Comparison of ENCODE assay signal across 15 cellular contexts in genomic region chr1:197725044-197725443, GRCh38. TPM values are rescaled to one million over a fixed set of nuclear protein-coding genes. Genes with fewer than 3 reads are reported as not detected.
DNase-seq lines count a peak whose midpoint lies in the region; ATAC-seq, FAIRE-seq and TF ChIP-seq lines count a peak whose summit lies in the region.
"Had no signal": no experiment of that assay in that cellular context is flagged by ENCODE, and none has a peak within 500 bp of the region (broad histone marks: within the 10 kb centered on the region; RNA-seq: fewer than 3 reads in every experiment).

No MANE protein-coding gene starts in this region.

- H3K79me1 ChIP-seq in mesenchymal stem cell (replicated peaks; ENCODE audit: low read length, poor library complexity, severe bottlenecking), result peaks cover 8% of the 10 kb centered on the region

- POLR2A ChIA-PET in GM12878 (lab: Charles Lee), result no interaction called here

- WGBS in GM12878 (ENCODE audit: insufficient coverage, insufficient replicate concordance, low lambda C conversion rate, missing lambda C conversion rate), result 57% methylated on average over 1 of the region's 1 CpG
- no CpG with 5 or more reads among the region's 1 CpG for WGBS in mesenchymal stem cell

- H3K27me3 ChIP-seq in GM12878 (replicated peaks in 1 of 2; ENCODE audit: control insufficient read depth in 2 of 2, insufficient read depth in 2 of 2, low read length in 1 of 2) (no peaks in the 10 kb centered on the region), mesenchymal stem cell (ENCODE audit: control insufficient read depth in 1 of 2, insufficient read depth in 1 of 2, low read length in 2 of 2) (no peaks in the 10 kb centered on the region)
- H3K27me3 ChIP-seq: body of pancreas, upper lobe of right lung had no signal

- no peak for TF ChIP-seq RAD21 in GM12878 (IDR thresholded peaks at IDR 0.05; ENCODE audit: insufficient read depth, low read depth, low read length)

- BruUV-seq in GM12878 (replicated peaks; lab: Mats Ljungman, UMichigan), result no TSS peak

- H2BK12ac ChIP-seq in mesenchymal stem cell (ENCODE audit: low read length in 2 of 2), result no peak overlapping the region

- no peak for TF ChIP-seq EP300 in GM12878 (IDR thresholded peaks at IDR 0.05; ENCODE audit: borderline replicate concordance in 1 of 2, control insufficient read depth in 1 of 2, low read depth in 2 of 2, low read length in 2 of 2)

- no peak overlapping the region for H3K23ac ChIP-seq in mesenchymal stem cell (ENCODE audit: low read length in 2 of 2)

- H3K79me2 ChIP-seq in GM12878 (ENCODE audit: control insufficient read depth, insufficient read depth, low read length), result no peaks in the 10 kb centered on the region

- no peaks in the 10 kb centered on the region for H4K20me1 ChIP-seq in GM12878 (ENCODE audit: control insufficient read depth, insufficient read depth)

- no peak for ATAC-seq in GM12878
- ATAC-seq: body of pancreas; natural killer cell treated with Interleukin-12 subunit alpha and Interleukin-12 subunit beta and Interleukin-15 and Interleukin-18, amount 100 ng/mL, for 72 hours; upper lobe of right lung had no signal

- no peak for FAIRE-seq in GM12878 (lab: Jason Lieb, UNC)
- FAIRE-seq: G401.6 had no signal

- TF ChIP-seq CTCF in GM12878 (IDR thresholded peaks at IDR 0.05 in 2 of 3, conservative IDR thresholded peaks at IDR 0.05 in 1 of 3; ENCODE audit: control insufficient read depth in 2 of 3, extremely low read depth in 1 of 3, insufficient read depth in 1 of 3, low read depth in 3 of 3, low read length in 3 of 3), result no peak

- intact Hi-C loops in GM12878 (cut with micrococcal nuclease; ENCODE audit: unreplicated experiment), result no loop called here

- H3K18ac ChIP-seq in mesenchymal stem cell (ENCODE audit: low read depth in 1 of 2, low read length in 2 of 2), result no peak overlapping the region

- DNase-seq in NCI-H748 (lab: John Stamatoyannopoulos, UW; ENCODE audit: unreplicated experiment) (peak; percentile 4), NCI-H748 treated with DMSO at 0.1 percent for 48 hours (lab: John Stamatoyannopoulos, UW) (no peak), M059J (ENCODE audit: low read depth) (peak; percentile 62), GM12878 (ENCODE audit: low read depth, low spot score) (no peak), mesenchymal stem cell (peak; percentile 43), AG20443 (ENCODE audit: low spot score) (no peak), NCI-H2029 (lab: John Stamatoyannopoulos, UW) (no peak), kidney glomerular epithelial cell (lab: John Stamatoyannopoulos, UW) (no peak)
- DNase-seq: body of pancreas, islet precursor cell, NCI-H1092, upper lobe of right lung had no signal

- H4K8ac ChIP-seq in mesenchymal stem cell (ENCODE audit: low read length), result no peak overlapping the region

- no peaks in the 10 kb centered on the region for H3K4me1 ChIP-seq in GM12878 (ENCODE audit: control insufficient read depth, insufficient read depth, low read length)
- no peaks in the 10 kb centered on the region for H3K4me1 ChIP-seq in mesenchymal stem cell (ENCODE audit: control insufficient read depth, insufficient read depth, low read depth, low read length)
- H3K4me1 ChIP-seq: body of pancreas, upper lobe of right lung had no signal

- H2AK5ac ChIP-seq in mesenchymal stem cell (ENCODE audit: low read length, severe bottlenecking), result no peak overlapping the region

- H3K4me3 ChIP-seq in GM12878, result no peak overlapping the region
- H3K4me3 ChIP-seq in mesenchymal stem cell (ENCODE audit: insufficient read depth in 1 of 2, low read depth in 1 of 2, low read length in 2 of 2), result no peak overlapping the region
- H3K4me3 ChIP-seq: body of pancreas, smooth muscle cell, upper lobe of right lung had no signal

- no peak overlapping the region for H2BK5ac ChIP-seq in mesenchymal stem cell (ENCODE audit: low read depth, low read length, poor library complexity, severe bottlenecking)

- no peak overlapping the region for H3K9ac ChIP-seq in GM12878 (ENCODE audit: control insufficient read depth, insufficient read depth, low read length)
- H3K9ac ChIP-seq in mesenchymal stem cell (ENCODE audit: low read length), result no peak overlapping the region

- H2AFZ ChIP-seq in GM12878 (ENCODE audit: control insufficient read depth, low read depth, low read length) (no peak overlapping the region), mesenchymal stem cell (ENCODE audit: low read depth, low read length) (no peak overlapping the region)

- H3K27ac ChIP-seq in GM12878 (ENCODE audit: control insufficient read depth, insufficient read depth) (no peak overlapping the region), mesenchymal stem cell (ENCODE audit: low read length, poor library complexity, severe bottlenecking) (no peak overlapping the region)
- H3K27ac ChIP-seq: body of pancreas, upper lobe of right lung had no signal

- H3K36me3 ChIP-seq in GM12878 (ENCODE audit: control insufficient read depth in 2 of 2, insufficient read depth in 2 of 2, low read length in 1 of 2) (no peaks in the 10 kb centered on the region), mesenchymal stem cell (ENCODE audit: control insufficient read depth in 1 of 2, insufficient read depth in 2 of 2, low read depth in 1 of 2, low read length in 2 of 2) (peaks cover 0 to 5% of the 10 kb centered on the region in 2 experiments)
- H3K36me3 ChIP-seq: upper lobe of right lung had no signal

- H2BK15ac ChIP-seq in mesenchymal stem cell (ENCODE audit: low read depth, poor library complexity, severe bottlenecking), result no peak overlapping the region

- no peak overlapping the region for H4K91ac ChIP-seq in mesenchymal stem cell (ENCODE audit: low read length)

- H3K4me2 ChIP-seq in GM12878 (ENCODE audit: control insufficient read depth, insufficient read depth) (no peak overlapping the region), mesenchymal stem cell (ENCODE audit: low read length, poor library complexity, severe bottlenecking) (no peak overlapping the region)
- H3K4me2 ChIP-seq: smooth muscle cell had no signal

- H2BK120ac ChIP-seq in mesenchymal stem cell (ENCODE audit: low read depth, low read length), result no peak overlapping the region

- H3K9me3 ChIP-seq in GM12878 (replicated peaks; ENCODE audit: control insufficient read depth, insufficient read depth, low read length), result no peaks in the 10 kb centered on the region; the same call in 1 of the 3 replicates
- H3K9me3 ChIP-seq in mesenchymal stem cell (ENCODE audit: control insufficient read depth, low read length), result peaks cover 53% of the 10 kb centered on the region
- H3K9me3 ChIP-seq: body of pancreas had no signal

- no peak overlapping the region for H3K14ac ChIP-seq in mesenchymal stem cell (ENCODE audit: low read length in 2 of 2)

- TF ChIP-seq POLR2A in GM12878 (IDR thresholded peaks at IDR 0.05; ENCODE audit: low read depth, low read length), result no peak

- SMC1A ChIA-PET in GM12878 (lab: Charles Lee; ENCODE audit: uncharacterized antibody, unreplicated experiment), result no interaction called here

- RAD21 ChIA-PET in GM12878 (lab: Charles Lee; ENCODE audit: unreplicated experiment), result no interaction called here

- CTCF ChIA-PET in GM12878 (lab: Yijun Ruan, JAX), result no interaction called here

- in situ Hi-C loops in GM12878 (cut with MboI), result no loop called here

- H3K4ac ChIP-seq in mesenchymal stem cell (ENCODE audit: low read depth in 1 of 2, low read length in 2 of 2), result no peak overlapping the region

TF ChIP-seq in GM12878, 131 proteins besides CTCF, POLR2A, EP300 and RAD21:
- TF ChIP-seq CBX5 (IDR thresholded peaks at IDR 0.05; ENCODE audit: low read depth), result peak; percentile 96
- no peak for TF ChIP-seq ATF3 (IDR thresholded peaks at IDR 0.05; ENCODE audit: borderline replicate concordance, extremely low read depth, low read depth, low read length)

RNA-seq across cellular contexts. Expression of gene DENND1B, which starts 50.2 kb away (rescaled TPM):
- 13.6 and 17.0 TPM in 2 replicates for total RNA-seq in M059J (2014; rRNA removed; shearing (Covaris generic))
- 11.3 and 14.8 TPM in 2 replicates for total RNA-seq in GM12878 (2013; cell fraction: nucleolus; rRNA removed)
- 8.7 and 12.3 TPM in 2 replicates for total RNA-seq in GM12878 (2014; rRNA removed)
- total RNA-seq in GM12878 (2014; rRNA removed; fragmentation: Illumina TruSeq; extraction: Trizol), result 8.8 and 9.2 TPM in 2 replicates
- total RNA-seq in GM12878 (2021), result 8.4 and 9.4 TPM in 2 replicates
- 2.0 TPM for polyA plus RNA-seq in GM12878 (2011; ENCODE audit: low read depth)
- polyA plus RNA-seq in GM12878 (2011; rRNA removed), result 4.6 and 7.2 TPM in 2 replicates
- polyA plus RNA-seq in GM12878 (2011; cell fraction: cytosol; rRNA removed), result 1.8 and 2.1 TPM in 2 replicates
- polyA plus RNA-seq in GM12878 (2011; cell fraction: nucleus; rRNA removed), result 5.3 TPM in 2 replicates
- 2.8 and 2.9 TPM in 2 replicates for polyA plus RNA-seq in GM12878 (2012)
- polyA plus RNA-seq in GM12878 (2014; fragmentation: Illumina TruSeq; extraction: Trizol), result 7.3 and 8.3 TPM in 2 replicates
- polyA plus RNA-seq in GM12878 (2014; fragmentation: Nextera tagmentation; extraction: Ambion mirVana), result 1 to 10 TPM; 1.7 to 3.3 TPM
- polyA plus RNA-seq in GM12878 (2014; rRNA removed), result 2.3 and 3.3 TPM in 2 replicates
- polyA plus RNA-seq in GM12878 (2016; fragmentation: Nextera tagmentation; extraction: Ambion mirVana), result 10 to 100 TPM in 1 of 2 experiments, 1 to 10 TPM in 1; 8.8 to 10.7 TPM
- polyA minus RNA-seq in GM12878 (2011; rRNA and poly(A)+ RNA removed), result 10.7 and 13.2 TPM in 2 replicates
- polyA minus RNA-seq in GM12878 (2011; cell fraction: cytosol; rRNA and poly(A)+ RNA removed), result 1.9 and 4.2 TPM in 2 replicates
- polyA minus RNA-seq in GM12878 (2011; cell fraction: nucleus; rRNA and poly(A)+ RNA removed), result 14.4 and 22.4 TPM in 2 replicates
- polyA plus RNA-seq in mesenchymal stem cell (2013, experiment 1 of 2), result 3.0 TPM
- 3.4 TPM for polyA plus RNA-seq in mesenchymal stem cell (2013, experiment 2 of 2)

Comparison
In these comparisons a context has a peak if more than half of its experiments do, and no peak if none do; other contexts are left out.
1. DNase-seq: peak in NCI-H748 (single experiment), M059J (single experiment) and mesenchymal stem cell (single experiment); none in NCI-H748 treated with DMSO at 0.1 percent for 48 hours (single experiment), GM12878 (single experiment), AG20443 (single experiment), NCI-H2029 (single experiment) and kidney glomerular epithelial cell (single experiment).